In the genomic region with DNA sequence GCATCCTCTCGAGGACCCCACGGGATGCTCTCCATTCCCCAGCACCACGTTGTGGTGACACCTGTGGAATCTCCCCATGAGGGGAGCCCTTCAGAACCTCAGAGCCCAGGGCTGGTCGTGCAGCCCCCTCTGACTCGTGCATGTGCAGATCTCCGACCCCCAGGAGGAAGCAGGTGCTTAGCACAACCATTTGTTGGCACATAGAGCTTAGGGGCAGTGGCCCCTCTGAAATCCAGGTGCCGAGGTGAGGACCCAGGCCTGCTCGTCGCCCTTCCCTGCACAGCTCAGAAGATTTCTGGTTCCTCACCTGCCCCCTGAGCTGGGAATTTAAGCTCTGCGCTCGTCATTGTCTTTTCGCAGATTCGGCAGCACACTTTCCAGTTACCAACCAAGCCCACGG, we compare ENCODE assay signal across 21 cellular contexts. TPM values are rescaled to one million over a fixed set of nuclear protein-coding genes. Genes with fewer than 3 reads are reported as not detected.
DNase-seq lines count a peak whose midpoint lies in the region; ATAC-seq, FAIRE-seq and TF ChIP-seq lines count a peak whose summit lies in the region.
"Had no signal": no experiment of that assay in that cellular context is flagged by ENCODE, and none has a peak within 500 bp of the region (broad histone marks: within the 10 kb centered on the region; RNA-seq: fewer than 3 reads in every experiment).

No MANE protein-coding gene starts in this region.

- no peak for TF ChIP-seq CTCF in left ventricle myocardium inferior (IDR thresholded peaks at IDR 0.05; ENCODE audit: borderline replicate concordance)
- TF ChIP-seq CTCF in Peyer's patch (IDR thresholded peaks at IDR 0.05) = no peak
- TF ChIP-seq CTCF in kidney (IDR thresholded peaks at IDR 0.05; ENCODE audit: borderline replicate concordance, extremely low read depth, insufficient read depth) = no peak
- no peak for TF ChIP-seq CTCF in spleen (IDR thresholded peaks at IDR 0.05 in 8 of 11, conservative IDR thresholded peaks at IDR 0.05 in 3 of 11)

- H3K27ac ChIP-seq in left ventricle myocardium inferior (replicated peaks) (no peak overlapping the region), Peyer's patch (no peak overlapping the region), kidney (ENCODE audit: low read depth in 2 of 2, low read length in 2 of 2) (no peak overlapping the region), spleen (no peak overlapping the region)

- H3K27me3 ChIP-seq in left ventricle myocardium inferior (ENCODE audit: low read depth) (peaks cover 61% of the 10 kb centered on the region), Peyer's patch (no peaks in the 10 kb centered on the region), spleen (replicated peaks in 1 of 7) (peaks cover 0 to 45% (median 0%) of the 10 kb centered on the region in 7 donors)

- no peak for TF ChIP-seq POLR2A in Peyer's patch (IDR thresholded peaks at IDR 0.05)
- TF ChIP-seq POLR2A in spleen (IDR thresholded peaks at IDR 0.05) = no peak

- peak; percentile 14 for DNase-seq in Right ventricle myocardium superior
- no peak for DNase-seq in left ventricle myocardium inferior
- DNase-seq in Peyer's patch = peak in 2 of 3 donors; percentile 17 to 20
- peak; percentile 21 for DNase-seq in kidney
- DNase-seq in spleen = peak; percentile 64
- DNase-seq in stimulated activated CD4-positive, alpha-beta T cell treated with anti-CD3 and anti-CD28 coated beads, Interleukin-15, amount 100 ng/mL, for 24 hours = no peak
- DNase-seq in activated CD8-positive, alpha-beta memory T cell treated with anti-CD3 and anti-CD28 coated beads, Interleukin-2, amount 50 U/mL, for 48 hours = no peak
- DNase-seq: Caco-2; CD4-positive, alpha-beta T cell; DMS 273 treated with DMSO at 0.1 percent for 48 hours; DMS79 treated with DMSO at 0.1 percent for 48 hours; H7; Karpas-422; NCI-H1694 treated with DMSO at 0.1 percent for 48 hours; NCI-H2081 treated with DMSO at 0.1 percent for 48 hours; NCI-H2171 treated with DMSO at 0.1 percent for 48 hours; NCI-H526 treated with DMSO at 0.1 percent for 48 hours; SHP77 treated with DMSO at 0.1 percent for 48 hours had no signal

- H3K4me3 ChIP-seq in left ventricle myocardium inferior = no peak overlapping the region
- H3K4me3 ChIP-seq in Peyer's patch = no peak overlapping the region
- no peak overlapping the region for H3K4me3 ChIP-seq in kidney (ENCODE audit: low read length in 2 of 2)
- H3K4me3 ChIP-seq in spleen = no peak overlapping the region

- 73 to 87% (median 82%) methylated on average over 14 of the region's 14 CpGs for WGBS in spleen, 5 donors

- H3K4me1 ChIP-seq in left ventricle myocardium inferior (peaks cover 3% of the 10 kb centered on the region), Peyer's patch (peaks cover 0 to 7% (median 0%) of the 10 kb centered on the region in 4 donors), kidney (ENCODE audit: control insufficient read depth in 1 of 2, insufficient read depth in 1 of 2, low read depth in 1 of 2, low read length in 2 of 2) (no peaks in the 10 kb centered on the region), spleen (peaks cover 4 to 16% (median 13%) of the 10 kb centered on the region in 6 donors)

- H3K36me3 ChIP-seq in left ventricle myocardium inferior (no peaks in the 10 kb centered on the region), Peyer's patch (no peaks in the 10 kb centered on the region), kidney (ENCODE audit: control insufficient read depth in 1 of 2, insufficient read depth in 2 of 2, low read length in 2 of 2) (no peaks in the 10 kb centered on the region), spleen (no peaks in the 10 kb centered on the region)

- no peak for ATAC-seq in Right ventricle myocardium superior (ENCODE audit: poor library complexity)

- intact Hi-C loops in Right ventricle myocardium superior (cut with DNase I) (loop anchor here (2.0 kb wide), 1 partner anchor 81 kb away; no protein-coding TSS in a partner anchor), left ventricle myocardium inferior (cut with micrococcal nuclease) (loop anchor here (2.0 kb wide), 1 partner anchor 81 kb away; no protein-coding TSS in a partner anchor), kidney (cut with DNase I) (loop anchor here (5.0 kb wide), 1 partner anchor 84 kb away; no protein-coding TSS in a partner anchor), spleen (cut with DNase I; ENCODE audit: low total_unique reads) (loop anchor here (5.0 kb wide), 1 partner anchor 79 kb away; no protein-coding TSS in a partner anchor)

- H3K9me3 ChIP-seq in left ventricle myocardium inferior (replicated peaks) (no peaks in the 10 kb centered on the region), Peyer's patch (no peaks in the 10 kb centered on the region), kidney (ENCODE audit: control insufficient read depth in 1 of 2, low read length in 2 of 2) (no peaks in the 10 kb centered on the region), spleen (no peaks in the 10 kb centered on the region)
- H3K9me3 ChIP-seq: Caco-2 had no signal

- FAIRE-seq in kidney (lab: Jason Lieb, UNC) = no peak

- no peak overlapping the region for H3K9ac ChIP-seq in kidney (ENCODE audit: low read length in 2 of 2)

RNA-seq across cellular contexts. Expression of a gene that starts 1.3 kb away (rescaled TPM):
- total RNA-seq in Right ventricle myocardium superior = not detected
- not detected for total RNA-seq in left ventricle myocardium inferior
- total RNA-seq in Peyer's patch = not detected
- 4.6 TPM for total RNA-seq in kidney
- 1.5 TPM for polyA plus RNA-seq in kidney (ENCODE audit: insufficient read depth, low read depth, low replicate concordance)
- total RNA-seq in spleen = not detected
- polyA plus RNA-seq in spleen = not detected
- total RNA-seq: A673; Caco-2; CD4-positive, alpha-beta T cell; H7; M059J had no signal
- polyA plus RNA-seq: BJ had no signal

RNA-seq across cellular contexts. Expression of a gene that starts 5.6 kb away (rescaled TPM):
- total RNA-seq in Right ventricle myocardium superior (206 TPM), left ventricle myocardium inferior (190 TPM), Peyer's patch (100 to 1,000 TPM in 3 of 4 donors, 10 to 100 TPM in 1; 57.3 to 113 (median 104) TPM), kidney (119 TPM), spleen (100 to 1,000 TPM in 2 of 7 donors, 10 to 100 TPM in 5; 74.7 to 154 (median 85.7) TPM)
- polyA plus RNA-seq in kidney (ENCODE audit: insufficient read depth, low read depth, low replicate concordance) (310 TPM), spleen (100 to 1,000 TPM; 273 to 441 (median 321) TPM)

Comparison
In these comparisons a context has a peak if more than half of its experiments do, and no peak if none do; other contexts are left out.
1. DNase-seq: peak in Right ventricle myocardium superior (single experiment), Peyer's patch (2 of 3), kidney (single experiment) and spleen (single experiment); none in left ventricle myocardium inferior (single experiment), stimulated activated CD4-positive, alpha-beta T cell treated with anti-CD3 and anti-CD28 coated beads, Interleukin-15, amount 100 ng/mL, for 24 hours (single experiment) and activated CD8-positive, alpha-beta memory T cell treated with anti-CD3 and anti-CD28 coated beads, Interleukin-2, amount 50 U/mL, for 48 hours (single experiment).